ENCODE assay signal across 1 cellular context in the genomic region with DNA sequence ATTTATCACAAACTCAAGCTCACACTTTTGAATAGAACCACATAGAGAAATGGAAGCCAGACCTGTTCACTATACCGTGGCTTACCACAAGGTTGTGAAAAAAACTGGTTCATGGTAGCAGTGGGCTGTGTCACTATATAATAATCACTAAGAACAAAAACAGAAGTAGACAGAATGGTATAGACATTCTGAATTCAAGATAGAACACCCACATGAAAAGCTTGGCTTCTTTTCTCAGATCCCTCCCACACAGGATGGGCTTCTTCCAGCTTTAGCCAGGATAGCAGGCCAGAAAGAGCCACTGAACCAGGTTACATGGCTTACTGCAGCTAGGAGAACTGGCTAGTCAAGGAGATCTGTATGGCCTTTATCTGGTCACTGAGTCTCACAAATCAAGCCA.
TF ChIP-seq lines count a peak whose summit lies in the region.

No MANE protein-coding gene starts in this region.

TF ChIP-seq in WTC11, 78 proteins besides CTCF, POLR2A, EP300 and RAD21 (continued from another document):
- TF ChIP-seq, protein P1, sequence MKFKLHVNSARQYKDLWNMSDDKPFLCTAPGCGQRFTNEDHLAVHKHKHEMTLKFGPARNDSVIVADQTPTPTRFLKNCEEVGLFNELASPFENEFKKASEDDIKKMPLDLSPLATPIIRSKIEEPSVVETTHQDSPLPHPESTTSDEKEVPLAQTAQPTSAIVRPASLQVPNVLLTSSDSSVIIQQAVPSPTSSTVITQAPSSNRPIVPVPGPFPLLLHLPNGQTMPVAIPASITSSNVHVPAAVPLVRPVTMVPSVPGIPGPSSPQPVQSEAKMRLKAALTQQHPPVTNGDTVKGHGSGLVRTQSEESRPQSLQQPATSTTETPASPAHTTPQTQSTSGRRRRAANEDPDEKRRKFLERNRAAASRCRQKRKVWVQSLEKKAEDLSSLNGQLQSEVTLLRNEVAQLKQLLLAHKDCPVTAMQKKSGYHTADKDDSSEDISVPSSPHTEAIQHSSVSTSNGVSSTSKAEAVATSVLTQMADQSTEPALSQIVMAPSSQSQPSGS (CRISPR knock-in tag; IDR thresholded peaks at IDR 0.05; ENCODE audit: borderline replicate concordance, low read depth), result no peak
- TF ChIP-seq, protein P2, sequence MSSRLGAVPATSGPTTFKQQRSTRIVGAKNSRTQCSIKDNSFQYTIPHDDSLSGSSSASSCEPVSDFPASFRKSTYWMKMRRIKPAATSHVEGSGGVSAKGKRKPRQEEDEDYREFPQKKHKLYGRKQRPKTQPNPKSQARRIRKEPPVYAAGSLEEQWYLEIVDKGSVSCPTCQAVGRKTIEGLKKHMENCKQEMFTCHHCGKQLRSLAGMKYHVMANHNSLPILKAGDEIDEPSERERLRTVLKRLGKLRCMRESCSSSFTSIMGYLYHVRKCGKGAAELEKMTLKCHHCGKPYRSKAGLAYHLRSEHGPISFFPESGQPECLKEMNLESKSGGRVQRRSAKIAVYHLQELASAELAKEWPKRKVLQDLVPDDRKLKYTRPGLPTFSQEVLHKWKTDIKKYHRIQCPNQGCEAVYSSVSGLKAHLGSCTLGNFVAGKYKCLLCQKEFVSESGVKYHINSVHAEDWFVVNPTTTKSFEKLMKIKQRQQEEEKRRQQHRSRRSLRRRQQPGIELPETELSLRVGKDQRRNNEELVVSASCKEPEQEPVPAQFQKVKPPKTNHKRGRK (CRISPR knock-in tag; IDR thresholded peaks at IDR 0.05; ENCODE audit: borderline replicate concordance), result no peak
- TF ChIP-seq KAT7 (CRISPR knock-in tag; IDR thresholded peaks at IDR 0.05; ENCODE audit: borderline replicate concordance), result no peak
- no peak for TF ChIP-seq E2F5 (CRISPR knock-in tag; IDR thresholded peaks at IDR 0.05)
- TF ChIP-seq, protein P3, sequence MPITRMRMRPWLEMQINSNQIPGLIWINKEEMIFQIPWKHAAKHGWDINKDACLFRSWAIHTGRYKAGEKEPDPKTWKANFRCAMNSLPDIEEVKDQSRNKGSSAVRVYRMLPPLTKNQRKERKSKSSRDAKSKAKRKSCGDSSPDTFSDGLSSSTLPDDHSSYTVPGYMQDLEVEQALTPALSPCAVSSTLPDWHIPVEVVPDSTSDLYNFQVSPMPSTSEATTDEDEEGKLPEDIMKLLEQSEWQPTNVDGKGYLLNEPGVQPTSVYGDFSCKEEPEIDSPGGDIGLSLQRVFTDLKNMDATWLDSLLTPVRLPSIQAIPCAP (CRISPR knock-in tag; IDR thresholded peaks at IDR 0.05), result no peak
- no peak for TF ChIP-seq MYBL2 (CRISPR knock-in tag; IDR thresholded peaks at IDR 0.05)
- no peak for TF ChIP-seq NFATC4 (CRISPR knock-in tag; IDR thresholded peaks at IDR 0.05)
- no peak for TF ChIP-seq ZNF396 (CRISPR knock-in tag; IDR thresholded peaks at IDR 0.05; ENCODE audit: borderline replicate concordance)
- TF ChIP-seq ATF1 (CRISPR knock-in tag; IDR thresholded peaks at IDR 0.05), result no peak
